Comparison of ENCODE assay signal across 8 cellular contexts in genomic region chr16:637081-638018, GRCh38. TPM values are rescaled to one million over a fixed set of nuclear protein-coding genes. Genes with fewer than 3 reads are reported as not detected.
A peak's percentile ranks its signal among the peaks of the same experiment; 100 is the strongest.
DNase-seq lines count a peak whose midpoint lies in the region; ATAC-seq and TF ChIP-seq lines count a peak whose summit lies in the region.

No MANE protein-coding gene starts in this region.

- peak; percentile 99 for DNase-seq in COLO829 (ENCODE audit: low spot score)
- DNase-seq in WTC11 (ENCODE audit: low spot score) = peak; percentile 91
- DNase-seq in central memory CD8-positive, alpha-beta T cell (ENCODE audit: low spot score in 2 of 2) = no peak
- peak; percentile 84 for DNase-seq in kidney tubule cell (ENCODE audit: low spot score)
- peak; percentile 87 for DNase-seq in stimulated activated CD4-positive, alpha-beta T cell treated with anti-CD3 and anti-CD28 coated beads, Interleukin-15, amount 100 ng/mL, for 48 hours (ENCODE audit: low read depth in 2 of 2)

- H3K9me3 Mint-ChIP-seq in WTC11 = no peaks in the 10 kb centered on the region
- no peaks in the 10 kb centered on the region for H3K9me3 Mint-ChIP-seq in central memory CD8-positive, alpha-beta T cell

- H3K36me3 Mint-ChIP-seq in WTC11 = no peaks in the 10 kb centered on the region
- peaks cover 19% of the 10 kb centered on the region for H3K36me3 Mint-ChIP-seq in central memory CD8-positive, alpha-beta T cell (ENCODE audit: insufficient read depth)

- H3K9ac ChIP-seq in HUES6 (ENCODE audit: low read length) = no peak overlapping the region

- peaks cover 20% of the 10 kb centered on the region for H3K4me1 ChIP-seq in HUES6 (ENCODE audit: control insufficient read depth, insufficient read depth, low read length)

- 0 out of 2 replicates have a peak overlapping the region, but pooled peaks have one; percentile 31 for H3K27ac ChIP-seq in HUES6 (ENCODE audit: low read depth, low read length)

- no peaks in the 10 kb centered on the region for H3K9me3 ChIP-seq in HUES6 (ENCODE audit: control insufficient read depth, insufficient read depth, low read depth, low read length)

- peaks cover 4% of the 10 kb centered on the region; the same call in 1 of the 2 replicates for H3K27me3 Mint-ChIP-seq in WTC11 (ENCODE audit: low read depth)
- no peaks in the 10 kb centered on the region for H3K27me3 Mint-ChIP-seq in central memory CD8-positive, alpha-beta T cell

- ATAC-seq in WTC11 = peak; percentile 19
- ATAC-seq in central memory CD8-positive, alpha-beta T cell (replicated peaks; ENCODE audit: extremely low read depth, poor library complexity, severe bottlenecking) = peak; percentile 62
- ATAC-seq in HG03571 (IDR thresholded peaks at IDR 0.05; ENCODE audit: unreplicated experiment) = no peak
- ATAC-seq in GM21717 (IDR thresholded peaks at IDR 0.05; ENCODE audit: unreplicated experiment) = no peak

- POLR2A ChIA-PET in WTC11 (lab: Charles Lee) = interaction anchor here (0.8 to 1.5 kb wide), 4 partner anchors 11 to 30 kb away, joined by 3 to 7 read pairs (median 5); partner anchors contain the start of genes RHOT2 and WDR90

- H3K4me3 Mint-ChIP-seq in WTC11 = peak overlapping the region; percentile 97
- peak overlapping the region; percentile 98 for H3K4me3 Mint-ChIP-seq in central memory CD8-positive, alpha-beta T cell

- H3K27ac Mint-ChIP-seq in WTC11 = peak overlapping the region; percentile 70
- peak overlapping the region; percentile 100 for H3K27ac Mint-ChIP-seq in central memory CD8-positive, alpha-beta T cell (ENCODE audit: low read depth)

- peaks cover 19% of the 10 kb centered on the region for H3K4me1 Mint-ChIP-seq in WTC11
- peaks cover 8% of the 10 kb centered on the region for H3K4me1 Mint-ChIP-seq in central memory CD8-positive, alpha-beta T cell

- H3K36me3 ChIP-seq in HUES6 (ENCODE audit: control insufficient read depth, insufficient read depth, low read length) = peaks cover 14% of the 10 kb centered on the region

- no peak for TF ChIP-seq CTCF in WTC11 (IDR thresholded peaks at IDR 0.05)

- CTCF ChIA-PET in WTC11 (lab: Charles Lee) = interaction anchor here (0.5 to 4.0 kb wide), 17 partner anchors 11 to 284 kb away, joined by 3 to 37 read pairs (median 7); partner anchors contain the start of genes RHBDL1, RHOT2 and WDR90

- peak overlapping the region; percentile 68 for H3K4me3 ChIP-seq in HUES6 (ENCODE audit: low read depth, low read length)

- H3K27me3 ChIP-seq in HUES6 (ENCODE audit: control insufficient read depth, insufficient read depth, low read length) = peaks cover 1% of the 10 kb centered on the region; the same call in 1 of the 2 replicates

TF ChIP-seq in WTC11, 78 proteins besides CTCF, POLR2A, EP300 and RAD21 (continues in another document):
- TF ChIP-seq JAZF1 (CRISPR knock-in tag; IDR thresholded peaks at IDR 0.05) (no peak), NFATC4 (CRISPR knock-in tag; IDR thresholded peaks at IDR 0.05) (no peak), ZNF425 (CRISPR knock-in tag; conservative IDR thresholded peaks at IDR 0.05) (no peak), ATF3 (CRISPR knock-in tag; conservative IDR thresholded peaks at IDR 0.05) (no peak), SP1 (CRISPR knock-in tag; conservative IDR thresholded peaks at IDR 0.05) (peak; percentile 40), MAX (CRISPR knock-in tag; IDR thresholded peaks at IDR 0.05) (peak; percentile 42; the same call in 1 of the 2 replicates), TP53 (CRISPR knock-in tag; IDR thresholded peaks at IDR 0.05) (no peak), ESRRA (CRISPR knock-in tag; IDR thresholded peaks at IDR 0.05; ENCODE audit: borderline replicate concordance) (no peak), ZNF532 (CRISPR knock-in tag; IDR thresholded peaks at IDR 0.05; ENCODE audit: borderline replicate concordance) (no peak), GABPB1 (CRISPR knock-in tag; IDR thresholded peaks at IDR 0.05) (no peak)
- TF ChIP-seq, protein P1, sequence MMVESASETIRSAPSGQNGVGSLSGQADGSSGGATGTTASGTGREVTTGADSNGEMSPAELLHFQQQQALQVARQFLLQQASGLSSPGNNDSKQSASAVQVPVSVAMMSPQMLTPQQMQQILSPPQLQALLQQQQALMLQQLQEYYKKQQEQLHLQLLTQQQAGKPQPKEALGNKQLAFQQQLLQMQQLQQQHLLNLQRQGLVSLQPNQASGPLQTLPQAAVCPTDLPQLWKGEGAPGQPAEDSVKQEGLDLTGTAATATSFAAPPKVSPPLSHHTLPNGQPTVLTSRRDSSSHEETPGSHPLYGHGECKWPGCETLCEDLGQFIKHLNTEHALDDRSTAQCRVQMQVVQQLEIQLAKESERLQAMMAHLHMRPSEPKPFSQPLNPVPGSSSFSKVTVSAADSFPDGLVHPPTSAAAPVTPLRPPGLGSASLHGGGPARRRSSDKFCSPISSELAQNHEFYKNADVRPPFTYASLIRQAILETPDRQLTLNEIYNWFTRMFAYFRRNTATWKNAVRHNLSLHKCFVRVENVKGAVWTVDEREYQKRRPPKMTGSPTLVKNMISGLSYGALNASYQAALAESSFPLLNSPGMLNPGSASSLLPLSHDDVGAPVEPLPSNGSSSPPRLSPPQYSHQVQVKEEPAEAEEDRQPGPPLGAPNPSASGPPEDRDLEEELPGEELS (CRISPR knock-in tag; IDR thresholded peaks at IDR 0.05) = 0 out of 2 replicates have a peak, but pooled peaks have one; percentile 27

RNA-seq across cellular contexts. Expression of gene METTL26, which starts 1.2 kb away (rescaled TPM):
- total RNA-seq in WTC11 (2021) = 115 to 121 TPM (median 115 TPM) in 3 replicates

RNA-seq across cellular contexts. Expression of gene MCRIP2, which starts 4.3 kb away (rescaled TPM):
- total RNA-seq in WTC11 (2021) = 63.3 to 76.0 TPM (median 66.7 TPM) in 3 replicates

RNA-seq across cellular contexts. Expression of gene WFIKKN1, which starts 6.6 kb away (rescaled TPM):
- 12.3 to 18.6 TPM (median 17.3 TPM) in 3 replicates for total RNA-seq in WTC11 (2021)

RNA-seq across cellular contexts. Expression of gene WDR90, which starts 11.8 kb away (rescaled TPM):
- 66.2 to 75.8 TPM (median 69.6 TPM) in 3 replicates for total RNA-seq in WTC11 (2021)

RNA-seq across cellular contexts. Expression of gene RHOT2, which starts 30.6 kb away (rescaled TPM):
- total RNA-seq in WTC11 (2021) = 245 to 285 TPM (median 250 TPM) in 3 replicates

Comparison
In these comparisons a context has a peak if more than half of its experiments do, and no peak if none do; other contexts are left out.
1. DNase-seq: peak in COLO829 (single experiment), WTC11 (single experiment), kidney tubule cell (single experiment) and stimulated activated CD4-positive, alpha-beta T cell treated with anti-CD3 and anti-CD28 coated beads, Interleukin-15, amount 100 ng/mL, for 48 hours (2 of 2); none in central memory CD8-positive, alpha-beta T cell (0 of 2).
2. ATAC-seq: peak in WTC11 (single experiment) and central memory CD8-positive, alpha-beta T cell (single experiment); none in HG03571 (single experiment) and GM21717 (single experiment).